ENCODE assay signal across 8 cellular contexts in the genomic region with DNA sequence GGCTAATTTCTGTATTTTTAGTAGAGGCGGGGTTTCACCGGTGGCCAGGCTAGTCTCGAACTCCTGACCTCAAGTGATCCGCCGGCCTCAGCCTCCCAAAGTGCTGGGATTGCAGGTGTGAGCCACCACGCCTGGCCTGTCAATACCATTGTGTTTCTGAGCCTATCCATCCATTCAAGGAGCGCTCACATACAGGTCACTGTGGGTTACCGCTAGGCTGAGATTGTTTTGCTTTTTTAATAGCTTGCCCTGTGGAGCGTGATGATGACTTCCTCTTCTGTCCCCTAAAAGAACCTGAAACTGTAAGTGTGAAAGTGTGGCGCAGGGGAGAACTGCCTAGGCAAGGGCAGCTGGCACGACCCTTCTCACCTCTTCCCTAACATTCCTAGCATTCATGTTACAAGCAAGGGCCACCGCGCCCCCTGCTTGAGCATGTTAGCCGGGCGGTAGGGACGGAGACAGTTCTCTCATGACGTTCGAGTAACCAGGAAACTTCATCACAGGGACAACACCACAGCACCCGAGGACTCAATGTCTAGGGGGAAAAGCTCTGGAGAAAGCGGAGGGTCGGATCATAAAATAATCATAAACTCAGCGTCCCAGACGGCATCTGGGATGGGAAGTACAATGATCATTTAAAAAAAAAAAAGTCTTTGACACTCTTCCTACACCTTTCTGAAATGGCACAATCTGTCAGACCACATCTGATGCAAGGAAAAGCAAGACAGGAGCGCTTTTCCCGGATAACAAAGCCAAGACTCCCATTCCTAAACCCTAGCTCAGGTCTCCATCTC. TPM values are rescaled to one million over a fixed set of nuclear protein-coding genes. Genes with fewer than 3 reads are reported as not detected.
DNase-seq lines count a peak whose midpoint lies in the region; ATAC-seq and TF ChIP-seq lines count a peak whose summit lies in the region.

No MANE protein-coding gene starts in this region.

- no peak for TF ChIP-seq CTCF in ovary (IDR thresholded peaks at IDR 0.05)

- WGBS in ovary, 3 donors: 45 to 48% (median 48%) methylated on average over 25 of the region's 25 CpGs

- peak overlapping the region; percentile 23 for H3K27ac ChIP-seq in epithelial cell of prostate
- no peak overlapping the region for H3K27ac ChIP-seq in ovary

- intact Hi-C loops in ovary (cut with DNase I): loop anchor here in 1 of 4 donors (5.0 kb wide), 1 partner anchor 166 kb away; no protein-coding TSS in a partner anchor

- ATAC-seq in HG02623 (IDR thresholded peaks at IDR 0.05; ENCODE audit: unreplicated experiment): peak; percentile 68

- no peak for TF ChIP-seq EP300 in ovary (IDR thresholded peaks at IDR 0.05)

- peak; percentile 66 for DNase-seq in activated effector memory CD4-positive, alpha-beta T cell treated with anti-CD3 and anti-CD28 coated beads, Interleukin-2, amount 50 U/mL, for 16 hours
- no peak for DNase-seq in activated effector memory CD4-positive, alpha-beta T cell treated with Interleukin-2 at 50 U/mL for 16 hours
- peak; percentile 56 for DNase-seq in NT2/D1 (ENCODE audit: low read depth, low spot score)
- DNase-seq in epithelial cell of prostate (ENCODE audit: low read depth, low spot score): no peak
- DNase-seq in ovary: no peak
- DNase-seq in cortex of kidney (lab: John Stamatoyannopoulos, UW): no peak
- no peak for DNase-seq in NCI-H187 treated with DMSO at 0.1 percent for 48 hours (lab: John Stamatoyannopoulos, UW)

- H3K4me3 ChIP-seq in NT2/D1 (ENCODE audit: insufficient read length, low read depth) (peak overlapping the region; percentile 63), ovary (peak overlapping the region; percentile 27)

- TF ChIP-seq POLR2A in ovary (IDR thresholded peaks at IDR 0.05): no peak

- no peaks in the 10 kb centered on the region for H3K36me3 ChIP-seq in NT2/D1 (ENCODE audit: insufficient read depth, insufficient read length, low read length)
- no peaks in the 10 kb centered on the region for H3K36me3 ChIP-seq in ovary

- H3K9me3 ChIP-seq in NT2/D1 (ENCODE audit: insufficient read depth, low read length) (no peaks in the 10 kb centered on the region), ovary (no peaks in the 10 kb centered on the region)

- peaks cover 4% of the 10 kb centered on the region for H3K4me1 ChIP-seq in NT2/D1 (ENCODE audit: insufficient read depth, insufficient read length)
- peaks cover 3% of the 10 kb centered on the region for H3K4me1 ChIP-seq in ovary (ENCODE audit: insufficient read depth)

- H3K9ac ChIP-seq in NT2/D1 (ENCODE audit: insufficient read length, low read depth): no peak overlapping the region

- H3K27me3 ChIP-seq in NT2/D1 (ENCODE audit: insufficient read depth, insufficient read length) (peaks cover 36% of the 10 kb centered on the region), ovary (no peaks in the 10 kb centered on the region)

RNA-seq across cellular contexts. Expression of gene LAMP3, which starts 0.8 kb away (rescaled TPM):
- under 1 TPM in 5 of 7 donors, not detected in 2; 0.07 to 0.34 (median 0.26) TPM for total RNA-seq in ovary
- polyA plus RNA-seq in ovary: 1 to 10 TPM in 1 of 2 donors, under 1 TPM in 1; 0.08 to 1.2 TPM

Comparison
In these comparisons a context has a peak if more than half of its experiments do, and no peak if none do; other contexts are left out.
1. DNase-seq: peak in activated effector memory CD4-positive, alpha-beta T cell treated with anti-CD3 and anti-CD28 coated beads, Interleukin-2, amount 50 U/mL, for 16 hours (single experiment) and NT2/D1 (single experiment); none in activated effector memory CD4-positive, alpha-beta T cell treated with Interleukin-2 at 50 U/mL for 16 hours (single experiment), epithelial cell of prostate (single experiment), ovary (0 of 5), cortex of kidney (single experiment) and NCI-H187 treated with DMSO at 0.1 percent for 48 hours (single experiment).